ENCODE assay signal across 10 cellular contexts in the genomic region with DNA sequence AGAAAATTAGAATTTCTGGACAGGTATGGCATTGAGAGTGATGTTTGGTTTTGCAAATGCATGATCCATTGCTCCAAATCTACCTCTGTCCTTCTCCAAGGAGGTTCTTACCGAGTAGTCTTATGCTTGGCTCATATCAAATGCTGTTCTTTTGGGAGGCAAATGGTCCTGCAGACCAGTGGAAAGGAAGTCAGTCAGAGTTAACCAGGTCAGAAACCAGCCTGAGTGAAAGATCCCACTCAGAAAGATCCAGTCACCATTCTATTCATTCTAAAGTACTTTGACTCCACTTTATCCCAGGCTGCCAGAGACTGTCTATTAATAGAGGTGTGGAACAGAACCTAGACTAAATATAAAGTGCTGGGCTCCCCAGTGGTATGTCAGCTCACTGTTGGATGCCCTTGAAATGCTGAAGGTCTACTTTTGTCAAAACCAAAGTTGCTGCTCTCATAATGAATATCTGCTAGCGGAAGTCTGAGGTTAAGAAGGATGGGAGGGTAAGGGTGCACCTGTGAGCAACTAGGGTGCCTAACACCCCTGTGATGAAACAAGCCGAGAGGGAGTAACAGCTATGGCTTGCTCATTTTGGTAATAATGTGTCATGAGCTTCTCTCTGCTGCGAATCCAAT.
A peak's percentile ranks its signal among the peaks of the same experiment; 100 is the strongest.
DNase-seq lines count a peak whose midpoint lies in the region; ATAC-seq and TF ChIP-seq lines count a peak whose summit lies in the region.
"Had no signal": no experiment of that assay in that cellular context is flagged by ENCODE, and none has a peak within 500 bp of the region (broad histone marks: within the 10 kb centered on the region; RNA-seq: fewer than 3 reads in every experiment).

No MANE protein-coding gene starts in this region.

- in situ Hi-C loops in GM13976 (cut with MboI; ENCODE audit: low sequenced_read_pairs, unreplicated experiment), result no loop called here

- ATAC-seq in GM19452 (IDR thresholded peaks at IDR 0.05; ENCODE audit: unreplicated experiment), result peak; percentile 100
- peak; percentile 100 for ATAC-seq in HG02973 (IDR thresholded peaks at IDR 0.05; ENCODE audit: unreplicated experiment)
- ATAC-seq in activated B cell treated with CpG ODN at 0.5 μM for 24 hours (ENCODE audit: low read depth), result peak; percentile 95
- ATAC-seq: T-cell had no signal

- no peaks in the 10 kb centered on the region for H3K27me3 Mint-ChIP-seq in activated B cell treated with CpG ODN at 0.5 μM for 24 hours
- H3K27me3 Mint-ChIP-seq: T-cell had no signal

- H3K27ac ChIP-seq in breast epithelium, result no peak overlapping the region

- H3K9me3 ChIP-seq in breast epithelium, result no peaks in the 10 kb centered on the region

- H3K27ac Mint-ChIP-seq in activated B cell treated with CpG ODN at 0.5 μM for 24 hours, result peak overlapping the region; percentile 16
- H3K27ac Mint-ChIP-seq: HFFc6, T-cell had no signal

- intact Hi-C loops in activated B cell treated with CpG ODN at 0.5 μM for 24 hours (cut with micrococcal nuclease) (loop anchor here (1.0 to 2.0 kb wide), 2 partner anchors 9 to 33 kb away; no protein-coding TSS in a partner anchor), breast epithelium (cut with DNase I; ENCODE audit: low total_unique reads) (no loop called here)

- no peaks in the 10 kb centered on the region for H3K27me3 ChIP-seq in breast epithelium

- H3K4me3 Mint-ChIP-seq in activated B cell treated with CpG ODN at 0.5 μM for 24 hours, result no peak overlapping the region
- H3K4me3 Mint-ChIP-seq: HFFc6, T-cell had no signal

- peaks cover 14% of the 10 kb centered on the region for H3K4me1 Mint-ChIP-seq in activated B cell treated with CpG ODN at 0.5 μM for 24 hours
- H3K4me1 Mint-ChIP-seq: T-cell had no signal

- CTCF ChIA-PET in activated B cell treated with CpG ODN at 0.5 μM for 24 hours (lab: Charles Lee), result no interaction called here

- TF ChIP-seq CTCF in GM13976 (IDR thresholded peaks at IDR 0.05; ENCODE audit: borderline replicate concordance, control extremely low read depth, extremely low read depth, insufficient read depth, missing control alignments), result no peak
- no peak for TF ChIP-seq CTCF in activated B cell treated with CpG ODN at 0.5 μM for 24 hours (IDR thresholded peaks at IDR 0.05)
- no peak for TF ChIP-seq CTCF in breast epithelium (IDR thresholded peaks at IDR 0.05)

- no peaks in the 10 kb centered on the region for H3K36me3 Mint-ChIP-seq in activated B cell treated with CpG ODN at 0.5 μM for 24 hours (ENCODE audit: low read depth)
- H3K36me3 Mint-ChIP-seq: T-cell had no signal

- DNase-seq in GM13976 (ENCODE audit: low spot score) (peak; percentile 25), activated B cell treated with CpG ODN at 0.5 μM for 24 hours (no peak), hypothalamus (lab: John Stamatoyannopoulos, UW) (no peak), DMS153 treated with DMSO at 0.1 percent for 48 hours (lab: John Stamatoyannopoulos, UW; ENCODE audit: unreplicated experiment) (no peak), NCI-H748 treated with DMSO at 0.1 percent for 48 hours (lab: John Stamatoyannopoulos, UW) (no peak), breast epithelium (ENCODE audit: low spot score in 2 of 2) (no peak)
- DNase-seq: HFFc6, T-cell had no signal

- TF ChIP-seq POLR2A in breast epithelium (IDR thresholded peaks at IDR 0.05), result no peak

- H3K4me1 ChIP-seq in breast epithelium, result no peaks in the 10 kb centered on the region

- no peak overlapping the region for H3K4me3 ChIP-seq in breast epithelium

- no peaks in the 10 kb centered on the region for H3K9me3 Mint-ChIP-seq in activated B cell treated with CpG ODN at 0.5 μM for 24 hours
- H3K9me3 Mint-ChIP-seq: HFFc6 had no signal

- H3K36me3 ChIP-seq in breast epithelium, result no peaks in the 10 kb centered on the region

- POLR2A ChIA-PET in activated B cell treated with CpG ODN at 0.5 μM for 24 hours (lab: Charles Lee), result interaction anchor here (0.6 kb wide), 1 partner anchor 486 kb away, joined by 5 read pairs; no protein-coding TSS in a partner anchor
